ENCODE assay signal across 9 cellular contexts in the genomic region with DNA sequence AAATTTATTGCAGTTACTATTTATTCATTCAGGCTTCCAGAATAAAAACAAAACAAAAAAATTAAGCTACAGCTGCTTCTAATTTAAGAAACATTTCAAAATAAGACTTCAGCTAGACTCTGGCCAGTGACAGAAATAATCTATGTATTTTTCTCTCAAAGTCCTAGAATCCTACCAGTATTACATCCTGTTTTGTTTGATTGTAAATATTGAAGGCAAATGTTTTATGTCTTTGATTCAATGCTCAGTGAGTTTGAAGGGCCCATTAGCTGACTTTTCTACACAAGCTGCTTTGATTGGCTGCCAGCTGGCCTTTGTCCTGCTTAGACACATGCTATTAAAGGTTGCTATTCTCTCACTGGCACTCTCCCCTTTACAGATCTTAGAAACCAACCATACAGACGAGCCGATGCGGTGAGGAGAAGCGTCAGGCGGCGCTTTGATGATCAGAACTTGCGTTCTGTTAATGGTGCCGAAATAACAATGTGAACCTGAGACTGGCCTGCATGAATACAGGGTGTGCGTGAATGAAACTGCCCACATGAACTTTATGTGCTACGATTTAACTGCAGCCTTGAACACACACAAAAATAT.
DNase-seq lines count a peak whose midpoint lies in the region; FAIRE-seq and TF ChIP-seq lines count a peak whose summit lies in the region.
"Had no signal": no experiment of that assay in that cellular context is flagged by ENCODE, and none has a peak within 500 bp of the region (broad histone marks: within the 10 kb centered on the region; RNA-seq: fewer than 3 reads in every experiment).

No MANE protein-coding gene starts in this region.

- TF ChIP-seq POLR2A in GM12892 (IDR thresholded peaks at IDR 0.05; ENCODE audit: low read depth, low read length): no peak

- no peak overlapping the region for H3K4me3 Mint-ChIP-seq in CD8-positive, alpha-beta memory T cell

- peak overlapping the region in 4 of 8 donors; percentile 18 to 93 (median 24) for H3K27ac Mint-ChIP-seq in CD8-positive, alpha-beta memory T cell

- H3K36me3 ChIP-seq in stomach smooth muscle (ENCODE audit: control insufficient read depth in 2 of 2, insufficient read depth in 2 of 2, low read length in 2 of 2): peaks cover 3 to 9% of the 10 kb centered on the region in 2 donors
- H3K36me3 ChIP-seq in CD8-positive, alpha-beta memory T cell (ENCODE audit: insufficient read depth, low read length): no peaks in the 10 kb centered on the region

- peaks cover 0 to 1% of the 10 kb centered on the region in 2 donors for H3K27me3 Mint-ChIP-seq in CD8-positive, alpha-beta memory T cell

- no peaks in the 10 kb centered on the region for H3K4me1 Mint-ChIP-seq in CD8-positive, alpha-beta memory T cell

- H3K9ac ChIP-seq in stomach smooth muscle (ENCODE audit: low read length in 2 of 2): peak overlapping the region; percentile 7 to 19

- no peaks in the 10 kb centered on the region for H3K9me3 ChIP-seq in stomach smooth muscle (ENCODE audit: control insufficient read depth in 2 of 2, low read length in 2 of 2)
- no peaks in the 10 kb centered on the region for H3K9me3 ChIP-seq in CD8-positive, alpha-beta memory T cell (ENCODE audit: low read length)

- H3K9me3 Mint-ChIP-seq in CD8-positive, alpha-beta memory T cell: no peaks in the 10 kb centered on the region

- no peak for FAIRE-seq in GM12892 (lab: Jason Lieb, UNC)

- peaks cover 0 to 19% (median 0%) of the 10 kb centered on the region in 3 donors for H3K36me3 Mint-ChIP-seq in CD8-positive, alpha-beta memory T cell

- POLR2A ChIA-PET in CD8-positive, alpha-beta memory T cell (lab: Charles Lee): no interaction called here

- no peaks in the 10 kb centered on the region for H3K27me3 ChIP-seq in stomach smooth muscle (ENCODE audit: control insufficient read depth in 1 of 2, insufficient read depth in 2 of 2, low read length in 2 of 2)
- H3K27me3 ChIP-seq in CD8-positive, alpha-beta memory T cell (ENCODE audit: insufficient read depth, low read length, poor library complexity, severe bottlenecking): no peaks in the 10 kb centered on the region

- DNase-seq in NCI-H1105 treated with DMSO at 0.1 percent for 48 hours (lab: John Stamatoyannopoulos, UW): peak; percentile 90
- DNase-seq in anterior cingulate cortex (lab: John Stamatoyannopoulos, UW): peak in 32 of 58 donors; percentile 3 to 64 (median 32)
- DNase-seq in inferior parietal cortex (ENCODE audit: extremely low spot score): peak; percentile 57
- DNase-seq in RKO (ENCODE audit: low spot score): no peak
- no peak for DNase-seq in GM20000 (ENCODE audit: low spot score)
- no peak for DNase-seq in CD8-positive, alpha-beta memory T cell
- no peak for DNase-seq in GM12892 (ENCODE audit: insufficient read length)
- DNase-seq: stimulated activated naive CD4-positive, alpha-beta T cell had no signal

- peaks cover 10% of the 10 kb centered on the region for H3K4me1 ChIP-seq in stomach smooth muscle (ENCODE audit: control insufficient read depth, insufficient read depth, low read length)
- no peaks in the 10 kb centered on the region for H3K4me1 ChIP-seq in CD8-positive, alpha-beta memory T cell (ENCODE audit: insufficient read depth, low read length)

- CTCF ChIA-PET in CD8-positive, alpha-beta memory T cell (lab: Charles Lee): interaction anchor here (1.6 to 4.4 kb wide), 2 partner anchors 12 to 472 kb away, joined by 5 to 26 read pairs; a partner anchor contains a TSS

- H3K4me3 ChIP-seq in stomach smooth muscle (ENCODE audit: low read length in 2 of 2): peak overlapping the region; percentile 6 to 44
- H3K4me3 ChIP-seq in CD8-positive, alpha-beta memory T cell (ENCODE audit: low read length): no peak overlapping the region

- no peak for TF ChIP-seq CTCF in GM20000 (IDR thresholded peaks at IDR 0.05; ENCODE audit: extremely low read depth, missing control alignments)

- peak overlapping the region; percentile 12 for H3K27ac ChIP-seq in stomach smooth muscle (ENCODE audit: low read length)
- no peak overlapping the region for H3K27ac ChIP-seq in CD8-positive, alpha-beta memory T cell (ENCODE audit: low read depth, low read length)

Comparison
In these comparisons a context has a peak if more than half of its experiments do, and no peak if none do; other contexts are left out.
1. DNase-seq: peak in NCI-H1105 treated with DMSO at 0.1 percent for 48 hours (single experiment), anterior cingulate cortex (32 of 58) and inferior parietal cortex (single experiment); none in RKO (single experiment), GM20000 (single experiment), CD8-positive, alpha-beta memory T cell (0 of 5) and GM12892 (single experiment).